1 cellular context compared by ENCODE assay signal in genomic region chr1:11908139-11909021, GRCh38.
TF ChIP-seq lines count a peak whose summit lies in the region.

No MANE protein-coding gene starts in this region.

TF ChIP-seq in HepG2, 621 proteins besides CTCF, POLR2A, EP300 and RAD21 (continued from another document and continues in another):
- peak; percentile 90 for TF ChIP-seq BRF2 (CRISPR knock-in tag; IDR thresholded peaks at IDR 0.05)
- TF ChIP-seq TAF1 (CRISPR knock-in tag; IDR thresholded peaks at IDR 0.05): peak; percentile 49; the same call in 1 of the 2 replicates
- TF ChIP-seq SIN3A (IDR thresholded peaks at IDR 0.05; ENCODE audit: borderline replicate concordance, low read depth, low read length): peak; percentile 95
- TF ChIP-seq MBD4 (IDR thresholded peaks at IDR 0.05; ENCODE audit: borderline replicate concordance, low read length): peak; percentile 96
- TF ChIP-seq, protein P1, sequence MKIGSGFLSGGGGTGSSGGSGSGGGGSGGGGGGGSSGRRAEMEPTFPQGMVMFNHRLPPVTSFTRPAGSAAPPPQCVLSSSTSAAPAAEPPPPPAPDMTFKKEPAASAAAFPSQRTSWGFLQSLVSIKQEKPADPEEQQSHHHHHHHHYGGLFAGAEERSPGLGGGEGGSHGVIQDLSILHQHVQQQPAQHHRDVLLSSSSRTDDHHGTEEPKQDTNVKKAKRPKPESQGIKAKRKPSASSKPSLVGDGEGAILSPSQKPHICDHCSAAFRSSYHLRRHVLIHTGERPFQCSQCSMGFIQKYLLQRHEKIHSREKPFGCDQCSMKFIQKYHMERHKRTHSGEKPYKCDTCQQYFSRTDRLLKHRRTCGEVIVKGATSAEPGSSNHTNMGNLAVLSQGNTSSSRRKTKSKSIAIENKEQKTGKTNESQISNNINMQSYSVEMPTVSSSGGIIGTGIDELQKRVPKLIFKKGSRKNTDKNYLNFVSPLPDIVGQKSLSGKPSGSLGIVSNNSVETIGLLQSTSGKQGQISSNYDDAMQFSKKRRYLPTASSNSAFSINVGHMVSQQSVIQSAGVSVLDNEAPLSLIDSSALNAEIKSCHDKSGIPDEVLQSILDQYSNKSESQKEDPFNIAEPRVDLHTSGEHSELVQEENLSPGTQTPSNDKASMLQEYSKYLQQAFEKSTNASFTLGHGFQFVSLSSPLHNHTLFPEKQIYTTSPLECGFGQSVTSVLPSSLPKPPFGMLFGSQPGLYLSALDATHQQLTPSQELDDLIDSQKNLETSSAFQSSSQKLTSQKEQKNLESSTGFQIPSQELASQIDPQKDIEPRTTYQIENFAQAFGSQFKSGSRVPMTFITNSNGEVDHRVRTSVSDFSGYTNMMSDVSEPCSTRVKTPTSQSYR (CRISPR knock-in tag; IDR thresholded peaks at IDR 0.05; ENCODE audit: borderline replicate concordance): peak; percentile 12; the same call in 1 of the 2 replicates
- TF ChIP-seq RFX1 (IDR thresholded peaks at IDR 0.05): no peak
- TF ChIP-seq ZNF20 (CRISPR knock-in tag; IDR thresholded peaks at IDR 0.05): no peak
- TF ChIP-seq ZNF7 (CRISPR knock-in tag; IDR thresholded peaks at IDR 0.05): peak; percentile 54; the same call in 1 of the 2 replicates
- peak; percentile 78 for TF ChIP-seq ZNF614 (CRISPR knock-in tag; IDR thresholded peaks at IDR 0.05; ENCODE audit: borderline replicate concordance)
- TF ChIP-seq DNMT1 (CRISPR knock-in tag; IDR thresholded peaks at IDR 0.05): no peak; the same call in 1 of the 2 replicates
- TF ChIP-seq, protein P2, sequence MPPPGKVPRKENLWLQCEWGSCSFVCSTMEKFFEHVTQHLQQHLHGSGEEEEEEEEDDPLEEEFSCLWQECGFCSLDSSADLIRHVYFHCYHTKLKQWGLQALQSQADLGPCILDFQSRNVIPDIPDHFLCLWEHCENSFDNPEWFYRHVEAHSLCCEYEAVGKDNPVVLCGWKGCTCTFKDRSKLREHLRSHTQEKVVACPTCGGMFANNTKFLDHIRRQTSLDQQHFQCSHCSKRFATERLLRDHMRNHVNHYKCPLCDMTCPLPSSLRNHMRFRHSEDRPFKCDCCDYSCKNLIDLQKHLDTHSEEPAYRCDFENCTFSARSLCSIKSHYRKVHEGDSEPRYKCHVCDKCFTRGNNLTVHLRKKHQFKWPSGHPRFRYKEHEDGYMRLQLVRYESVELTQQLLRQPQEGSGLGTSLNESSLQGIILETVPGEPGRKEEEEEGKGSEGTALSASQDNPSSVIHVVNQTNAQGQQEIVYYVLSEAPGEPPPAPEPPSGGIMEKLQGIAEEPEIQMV (CRISPR knock-in tag; IDR thresholded peaks at IDR 0.05; ENCODE audit: low read depth): peak; percentile 51; the same call in 1 of the 2 replicates
- 0 out of 2 replicates have a peak, but pooled peaks have one; percentile 22 for TF ChIP-seq ZNF556 (CRISPR knock-in tag; IDR thresholded peaks at IDR 0.05; ENCODE audit: borderline replicate concordance)
- no peak for TF ChIP-seq RAD51 (IDR thresholded peaks at IDR 0.05; ENCODE audit: borderline replicate concordance)
- TF ChIP-seq ZFP36L1 (CRISPR knock-in tag; IDR thresholded peaks at IDR 0.05): peak; percentile 85
- no peak for TF ChIP-seq ZNF484 (CRISPR knock-in tag; IDR thresholded peaks at IDR 0.05; ENCODE audit: borderline replicate concordance, low read depth)
- 0 out of 2 replicates have a peak, but pooled peaks have one; percentile 32 for TF ChIP-seq ZNF761 (CRISPR knock-in tag; conservative IDR thresholded peaks at IDR 0.05)
- TF ChIP-seq, protein P3, sequence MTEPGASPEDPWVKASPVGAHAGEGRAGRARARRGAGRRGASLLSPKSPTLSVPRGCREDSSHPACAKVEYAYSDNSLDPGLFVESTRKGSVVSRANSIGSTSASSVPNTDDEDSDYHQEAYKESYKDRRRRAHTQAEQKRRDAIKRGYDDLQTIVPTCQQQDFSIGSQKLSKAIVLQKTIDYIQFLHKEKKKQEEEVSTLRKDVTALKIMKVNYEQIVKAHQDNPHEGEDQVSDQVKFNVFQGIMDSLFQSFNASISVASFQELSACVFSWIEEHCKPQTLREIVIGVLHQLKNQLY (CRISPR knock-in tag; IDR thresholded peaks at IDR 0.05): peak; percentile 27; the same call in 1 of the 2 replicates
- TF ChIP-seq ZKSCAN8 (CRISPR knock-in tag; IDR thresholded peaks at IDR 0.05; ENCODE audit: borderline replicate concordance): peak; percentile 94
- 0 out of 2 replicates have a peak, but pooled peaks have one; percentile 40 for TF ChIP-seq ZNF441 (CRISPR knock-in tag; IDR thresholded peaks at IDR 0.05; ENCODE audit: borderline replicate concordance)
- TF ChIP-seq, protein P4, sequence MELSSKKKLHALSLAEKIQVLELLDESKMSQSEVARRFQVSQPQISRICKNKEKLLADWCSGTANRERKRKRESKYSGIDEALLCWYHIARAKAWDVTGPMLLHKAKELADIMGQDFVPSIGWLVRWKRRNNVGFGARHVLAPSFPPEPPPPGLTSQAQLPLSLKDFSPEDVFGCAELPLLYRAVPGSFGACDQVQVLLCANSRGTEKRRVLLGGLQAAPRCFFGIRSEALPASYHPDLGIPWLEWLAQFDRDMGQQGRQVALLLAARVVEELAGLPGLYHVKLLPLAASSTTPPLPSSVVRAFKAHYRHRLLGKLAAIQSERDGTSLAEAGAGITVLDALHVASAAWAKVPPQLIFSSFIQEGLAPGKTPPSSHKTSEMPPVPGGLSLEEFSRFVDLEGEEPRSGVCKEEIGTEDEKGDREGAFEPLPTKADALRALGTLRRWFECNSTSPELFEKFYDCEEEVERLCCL (CRISPR knock-in tag; IDR thresholded peaks at IDR 0.05; ENCODE audit: borderline replicate concordance): no peak
- TF ChIP-seq, protein P5, sequence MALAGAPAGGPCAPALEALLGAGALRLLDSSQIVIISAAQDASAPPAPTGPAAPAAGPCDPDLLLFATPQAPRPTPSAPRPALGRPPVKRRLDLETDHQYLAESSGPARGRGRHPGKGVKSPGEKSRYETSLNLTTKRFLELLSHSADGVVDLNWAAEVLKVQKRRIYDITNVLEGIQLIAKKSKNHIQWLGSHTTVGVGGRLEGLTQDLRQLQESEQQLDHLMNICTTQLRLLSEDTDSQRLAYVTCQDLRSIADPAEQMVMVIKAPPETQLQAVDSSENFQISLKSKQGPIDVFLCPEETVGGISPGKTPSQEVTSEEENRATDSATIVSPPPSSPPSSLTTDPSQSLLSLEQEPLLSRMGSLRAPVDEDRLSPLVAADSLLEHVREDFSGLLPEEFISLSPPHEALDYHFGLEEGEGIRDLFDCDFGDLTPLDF (CRISPR knock-in tag; IDR thresholded peaks at IDR 0.05): peak; percentile 43; the same call in 1 of the 2 replicates
- no peak for TF ChIP-seq LCORL (IDR thresholded peaks at IDR 0.05)
- peak; percentile 50; the same call in 1 of the 2 replicates for TF ChIP-seq LCORL (CRISPR knock-in tag; IDR thresholded peaks at IDR 0.05)
- TF ChIP-seq ZNF572 (CRISPR knock-in tag; IDR thresholded peaks at IDR 0.05): no peak
- peak; percentile 93 for TF ChIP-seq MTF1 (CRISPR knock-in tag; IDR thresholded peaks at IDR 0.05)
- peak; percentile 64; the same call in 1 of the 2 replicates for TF ChIP-seq TGIF2 (CRISPR knock-in tag; IDR thresholded peaks at IDR 0.05)
- TF ChIP-seq NFKBIZ (CRISPR knock-in tag; IDR thresholded peaks at IDR 0.05): peak; percentile 71; the same call in 1 of the 2 replicates
- TF ChIP-seq, protein P6, sequence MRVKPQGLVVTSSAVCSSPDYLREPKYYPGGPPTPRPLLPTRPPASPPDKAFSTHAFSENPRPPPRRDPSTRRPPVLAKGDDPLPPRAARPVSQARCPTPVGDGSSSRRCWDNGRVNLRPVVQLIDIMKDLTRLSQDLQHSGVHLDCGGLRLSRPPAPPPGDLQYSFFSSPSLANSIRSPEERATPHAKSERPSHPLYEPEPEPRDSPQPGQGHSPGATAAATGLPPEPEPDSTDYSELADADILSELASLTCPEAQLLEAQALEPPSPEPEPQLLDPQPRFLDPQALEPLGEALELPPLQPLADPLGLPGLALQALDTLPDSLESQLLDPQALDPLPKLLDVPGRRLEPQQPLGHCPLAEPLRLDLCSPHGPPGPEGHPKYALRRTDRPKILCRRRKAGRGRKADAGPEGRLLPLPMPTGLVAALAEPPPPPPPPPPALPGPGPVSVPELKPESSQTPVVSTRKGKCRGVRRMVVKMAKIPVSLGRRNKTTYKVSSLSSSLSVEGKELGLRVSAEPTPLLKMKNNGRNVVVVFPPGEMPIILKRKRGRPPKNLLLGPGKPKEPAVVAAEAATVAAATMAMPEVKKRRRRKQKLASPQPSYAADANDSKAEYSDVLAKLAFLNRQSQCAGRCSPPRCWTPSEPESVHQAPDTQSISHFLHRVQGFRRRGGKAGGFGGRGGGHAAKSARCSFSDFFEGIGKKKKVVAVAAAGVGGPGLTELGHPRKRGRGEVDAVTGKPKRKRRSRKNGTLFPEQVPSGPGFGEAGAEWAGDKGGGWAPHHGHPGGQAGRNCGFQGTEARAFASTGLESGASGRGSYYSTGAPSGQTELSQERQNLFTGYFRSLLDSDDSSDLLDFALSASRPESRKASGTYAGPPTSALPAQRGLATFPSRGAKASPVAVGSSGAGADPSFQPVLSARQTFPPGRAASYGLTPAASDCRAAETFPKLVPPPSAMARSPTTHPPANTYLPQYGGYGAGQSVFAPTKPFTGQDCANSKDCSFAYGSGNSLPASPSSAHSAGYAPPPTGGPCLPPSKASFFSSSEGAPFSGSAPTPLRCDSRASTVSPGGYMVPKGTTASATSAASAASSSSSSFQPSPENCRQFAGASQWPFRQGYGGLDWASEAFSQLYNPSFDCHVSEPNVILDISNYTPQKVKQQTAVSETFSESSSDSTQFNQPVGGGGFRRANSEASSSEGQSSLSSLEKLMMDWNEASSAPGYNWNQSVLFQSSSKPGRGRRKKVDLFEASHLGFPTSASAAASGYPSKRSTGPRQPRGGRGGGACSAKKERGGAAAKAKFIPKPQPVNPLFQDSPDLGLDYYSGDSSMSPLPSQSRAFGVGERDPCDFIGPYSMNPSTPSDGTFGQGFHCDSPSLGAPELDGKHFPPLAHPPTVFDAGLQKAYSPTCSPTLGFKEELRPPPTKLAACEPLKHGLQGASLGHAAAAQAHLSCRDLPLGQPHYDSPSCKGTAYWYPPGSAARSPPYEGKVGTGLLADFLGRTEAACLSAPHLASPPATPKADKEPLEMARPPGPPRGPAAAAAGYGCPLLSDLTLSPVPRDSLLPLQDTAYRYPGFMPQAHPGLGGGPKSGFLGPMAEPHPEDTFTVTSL (CRISPR knock-in tag; IDR thresholded peaks at IDR 0.05; ENCODE audit: borderline replicate concordance): 0 out of 2 replicates have a peak, but pooled peaks have one; percentile 3
- no peak for TF ChIP-seq ZNF10 (CRISPR knock-in tag; IDR thresholded peaks at IDR 0.05; ENCODE audit: borderline replicate concordance, low read depth)
- peak; percentile 54; the same call in 1 of the 2 replicates for TF ChIP-seq ZNF3 (CRISPR knock-in tag; IDR thresholded peaks at IDR 0.05)
- 0 out of 2 replicates have a peak, but pooled peaks have one; percentile 32 for TF ChIP-seq FOXO4 (CRISPR knock-in tag; conservative IDR thresholded peaks at IDR 0.05)
- TF ChIP-seq ZNF607 (CRISPR knock-in tag; IDR thresholded peaks at IDR 0.05; ENCODE audit: borderline replicate concordance): no peak
- TF ChIP-seq ZNF430 (CRISPR knock-in tag; IDR thresholded peaks at IDR 0.05): 0 out of 2 replicates have a peak, but pooled peaks have one; percentile 47
- peak; percentile 50; the same call in 1 of the 2 replicates for TF ChIP-seq RARA (CRISPR knock-in tag; IDR thresholded peaks at IDR 0.05)
- TF ChIP-seq, protein P7, sequence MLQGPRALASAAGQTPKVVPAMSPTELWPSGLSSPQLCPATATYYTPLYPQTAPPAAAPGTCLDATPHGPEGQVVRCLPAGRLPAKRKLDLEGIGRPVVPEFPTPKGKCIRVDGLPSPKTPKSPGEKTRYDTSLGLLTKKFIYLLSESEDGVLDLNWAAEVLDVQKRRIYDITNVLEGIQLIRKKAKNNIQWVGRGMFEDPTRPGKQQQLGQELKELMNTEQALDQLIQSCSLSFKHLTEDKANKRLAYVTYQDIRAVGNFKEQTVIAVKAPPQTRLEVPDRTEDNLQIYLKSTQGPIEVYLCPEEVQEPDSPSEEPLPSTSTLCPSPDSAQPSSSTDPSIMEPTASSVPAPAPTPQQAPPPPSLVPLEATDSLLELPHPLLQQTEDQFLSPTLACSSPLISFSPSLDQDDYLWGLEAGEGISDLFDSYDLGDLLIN (CRISPR knock-in tag; IDR thresholded peaks at IDR 0.05; ENCODE audit: borderline replicate concordance): peak; percentile 44
- TF ChIP-seq SYNCRIP (IDR thresholded peaks at IDR 0.05; ENCODE audit: insufficient read depth, low read depth, low read length): no peak
- TF ChIP-seq SMAD9 (CRISPR knock-in tag; IDR thresholded peaks at IDR 0.05): no peak
- TF ChIP-seq, protein P8, sequence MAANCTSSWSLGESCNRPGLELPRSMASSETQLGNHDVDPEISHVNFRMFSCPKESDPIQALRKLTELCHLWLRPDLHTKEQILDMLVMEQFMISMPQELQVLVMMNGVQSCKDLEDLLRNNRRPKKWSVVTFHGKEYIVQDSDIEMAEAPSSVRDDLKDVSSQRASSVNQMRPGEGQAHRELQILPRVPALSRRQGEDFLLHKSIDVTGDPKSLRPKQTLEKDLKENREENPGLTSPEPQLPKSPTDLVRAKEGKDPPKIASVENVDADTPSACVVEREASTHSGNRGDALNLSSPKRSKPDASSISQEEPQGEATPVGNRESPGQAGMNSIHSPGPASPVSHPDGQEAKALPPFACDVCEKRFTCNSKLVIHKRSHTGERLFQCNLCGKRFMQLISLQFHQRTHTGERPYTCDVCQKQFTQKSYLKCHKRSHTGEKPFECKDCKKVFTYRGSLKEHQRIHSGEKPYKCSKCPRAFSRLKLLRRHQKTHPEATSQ (CRISPR knock-in tag; IDR thresholded peaks at IDR 0.05; ENCODE audit: borderline replicate concordance): no peak
- no peak for TF ChIP-seq CREB3 (CRISPR knock-in tag; IDR thresholded peaks at IDR 0.05)
